ENCODE assay signal across 8 cellular contexts in the genomic region with DNA sequence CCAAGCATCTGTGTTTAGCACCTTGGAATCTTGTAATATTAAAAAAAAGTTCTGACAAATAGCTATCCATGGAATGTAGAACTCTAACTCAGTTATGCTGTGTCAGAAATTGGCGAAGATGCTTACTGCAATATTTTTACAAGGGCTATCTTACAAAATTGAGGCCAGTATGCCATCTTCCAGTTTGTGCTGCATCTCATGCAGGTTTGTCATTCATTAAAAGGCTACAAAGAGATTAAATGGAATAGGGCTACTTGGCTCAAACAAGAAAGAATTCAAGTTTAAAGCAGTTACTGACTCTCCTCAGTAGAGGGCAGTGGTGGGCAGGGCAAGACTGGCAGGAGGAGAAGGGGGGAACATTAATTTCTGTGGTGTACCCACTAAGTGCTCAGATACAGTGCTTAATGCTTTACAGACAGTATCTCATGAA.
A peak's percentile ranks its signal among the peaks of the same experiment; 100 is the strongest.
DNase-seq lines count a peak whose midpoint lies in the region; ATAC-seq and TF ChIP-seq lines count a peak whose summit lies in the region.

No MANE protein-coding gene starts in this region.

- ATAC-seq in HG03457 (IDR thresholded peaks at IDR 0.05; ENCODE audit: unreplicated experiment), result no peak
- no peak for ATAC-seq in HG03521 (IDR thresholded peaks at IDR 0.05; ENCODE audit: unreplicated experiment)

- no peak overlapping the region for H3K27ac Mint-ChIP-seq in neural progenitor cell

- no peak overlapping the region for H3K9ac ChIP-seq in neural progenitor cell

- no peaks in the 10 kb centered on the region for H3K4me1 Mint-ChIP-seq in neural progenitor cell

- H3K36me3 Mint-ChIP-seq in neural progenitor cell, result no peaks in the 10 kb centered on the region

- no peaks in the 10 kb centered on the region for H3K9me3 ChIP-seq in neural progenitor cell (ENCODE audit: low read depth)

- TF ChIP-seq CTCF in LNCAP (IDR thresholded peaks at IDR 0.05) (peak; percentile 56), cardiac fibroblast (IDR thresholded peaks at IDR 0.05; ENCODE audit: low read depth, low read length) (peak; percentile 67), neural progenitor cell (IDR thresholded peaks at IDR 0.05) (peak; percentile 69)

- no peak overlapping the region for H3K4me2 ChIP-seq in neural progenitor cell

- no peaks in the 10 kb centered on the region for H4K20me1 ChIP-seq in neural progenitor cell (ENCODE audit: low read depth)

- H2AFZ ChIP-seq in neural progenitor cell (replicated peaks), result no peak overlapping the region

- H3K36me3 ChIP-seq in neural progenitor cell, result no peaks in the 10 kb centered on the region

- H3K27me3 ChIP-seq in neural progenitor cell, result no peaks in the 10 kb centered on the region

- H3K4me1 ChIP-seq in neural progenitor cell, result no peaks in the 10 kb centered on the region

- H3K4me3 ChIP-seq in cardiac fibroblast (replicated peaks in 1 of 2; ENCODE audit: low read depth in 2 of 2, low read length in 2 of 2) (no peak overlapping the region), neural progenitor cell (no peak overlapping the region)

- no peak overlapping the region for H3K4me3 Mint-ChIP-seq in neural progenitor cell

- no peaks in the 10 kb centered on the region for H3F3A ChIP-seq in neural progenitor cell (ENCODE audit: low read depth)

- H3K27me3 Mint-ChIP-seq in neural progenitor cell (ENCODE audit: insufficient read depth, low read depth), result peaks cover 3% of the 10 kb centered on the region

- no peak overlapping the region for H3K27ac ChIP-seq in neural progenitor cell

- no peaks in the 10 kb centered on the region for H3K9me3 Mint-ChIP-seq in neural progenitor cell

- DNase-seq in ELR (ENCODE audit: low read depth) (peak; percentile 0), cardiac fibroblast (ENCODE audit: low read depth in 2 of 2) (peak; percentile 36 to 38), neural progenitor cell (ENCODE audit: low spot score) (peak; percentile 31), cerebellar cortex (ENCODE audit: low spot score) (no peak), activated gamma-delta T cell treated with Interleukin-2 at 50 U/mL for 16 hours (no peak)

- no peaks in the 10 kb centered on the region for H3K79me2 ChIP-seq in neural progenitor cell (ENCODE audit: low read depth)

Comparison
In these comparisons a context has a peak if more than half of its experiments do, and no peak if none do; other contexts are left out.
1. DNase-seq: peak in ELR (single experiment), cardiac fibroblast (2 of 2) and neural progenitor cell (single experiment); none in cerebellar cortex (single experiment) and activated gamma-delta T cell treated with Interleukin-2 at 50 U/mL for 16 hours (single experiment).
2. Peak in every context shown above with its lines, with median percentiles within 50 percentile points of each other: CTCF ChIP-seq.